Comparison of ENCODE assay signal across 8 cellular contexts in the genomic region with DNA sequence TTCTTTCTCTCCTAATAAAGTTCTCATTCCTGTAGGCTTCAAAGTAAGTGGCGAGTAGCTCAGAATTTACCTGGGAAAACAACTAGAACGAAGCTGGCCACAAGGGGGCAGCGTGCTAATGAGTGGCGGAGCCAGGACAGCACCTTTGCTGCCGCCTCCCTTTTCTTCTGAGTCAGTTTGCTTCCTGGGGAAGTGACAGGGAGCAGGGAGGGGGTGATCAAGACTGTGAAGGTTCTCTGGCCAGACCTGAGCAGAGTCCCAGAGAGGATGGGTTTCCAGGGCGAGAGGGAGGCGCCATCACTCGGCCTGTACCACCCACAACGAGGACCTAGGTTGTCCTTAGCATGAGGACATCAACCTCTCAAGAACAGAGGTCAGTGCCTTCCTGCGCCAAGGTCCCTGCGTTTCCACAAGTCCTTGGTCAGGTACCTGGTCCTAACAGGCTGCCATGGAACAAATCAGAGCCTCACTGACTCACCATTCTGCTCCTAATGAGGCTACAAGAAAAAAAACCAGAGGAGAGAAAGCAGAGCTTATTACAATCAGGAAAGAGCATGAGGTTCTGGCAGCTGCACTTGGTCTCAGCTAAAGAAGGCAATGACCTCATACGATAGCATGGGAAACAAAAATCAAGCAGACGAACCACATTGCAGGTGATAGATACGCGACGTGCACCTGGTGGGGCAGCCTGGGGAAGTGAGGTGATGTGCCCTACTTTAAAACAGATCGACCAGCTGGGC.
A peak's percentile ranks its signal among the peaks of the same experiment; 100 is the strongest.
DNase-seq lines count a peak whose midpoint lies in the region; ATAC-seq, FAIRE-seq and TF ChIP-seq lines count a peak whose summit lies in the region.

No MANE protein-coding gene starts in this region.

- peak overlapping the region; percentile 34 for H3K9ac ChIP-seq in HCT116 (ENCODE audit: low read length)

- no peak for TF ChIP-seq POLR2A in HCT116 (IDR thresholded peaks at IDR 0.05; ENCODE audit: borderline replicate concordance, extremely low read depth, insufficient read depth, insufficient read length)

- no peaks in the 10 kb centered on the region for H4K20me1 ChIP-seq in HCT116 (ENCODE audit: insufficient read depth)

- peak overlapping the region; percentile 86 for H2AFZ ChIP-seq in HCT116 (ENCODE audit: low read depth, low read length, poor library complexity, severe bottlenecking)

- 18% methylated on average over 17 of the region's 17 CpGs for WGBS in right cardiac atrium

- RAD21 ChIA-PET in HCT116 (lab: Charles Lee; ENCODE audit: low non-redundant PET in 1 of 2, low total read pairs in 2 of 2, uncharacterized antibody in 2 of 2, unreplicated experiment in 2 of 2) = interaction anchor here (0.7 to 2.1 kb wide), 7 partner anchors 27 to 161 kb away, joined by 3 to 12 read pairs (median 5); partner anchors contain the start of gene PPP1CB (in 1 of the 2)

- no peaks in the 10 kb centered on the region for H3K79me2 ChIP-seq in HCT116 (ENCODE audit: insufficient read depth, low read length)

- ATAC-seq in HCT116 (peak; percentile 80), right cardiac atrium (peak; percentile 81 to 93)

- H3K27me3 ChIP-seq in HCT116 (ENCODE audit: insufficient read depth, low read length) (no peaks in the 10 kb centered on the region), ascending aorta (no peaks in the 10 kb centered on the region), right cardiac atrium (ENCODE audit: control insufficient read depth, insufficient read depth) (no peaks in the 10 kb centered on the region)

- H3K36me3 ChIP-seq in HCT116 (ENCODE audit: control insufficient read depth in 1 of 2, insufficient read depth in 2 of 2, low read length in 2 of 2) (no peaks in the 10 kb centered on the region), ascending aorta (no peaks in the 10 kb centered on the region)

- H3K4me3 ChIP-seq in HCT116 (replicated peaks in 1 of 2; ENCODE audit: low read depth in 1 of 2, low read length in 2 of 2) = peak overlapping the region in 1 of 2 experiments; percentile 21; a peak in 2 of 4 replicates
- peak overlapping the region; percentile 15 to 18 for H3K4me3 ChIP-seq in ascending aorta
- no peak overlapping the region for H3K4me3 ChIP-seq in right cardiac atrium (ENCODE audit: low read length)

- peak; percentile 96 for TF ChIP-seq RAD21 in HCT116 (IDR thresholded peaks at IDR 0.05; ENCODE audit: low read depth)

- peak overlapping the region; percentile 60 for H3K4me2 ChIP-seq in HCT116 (ENCODE audit: low read length)

- H3K4me1 ChIP-seq in HCT116 (ENCODE audit: control insufficient read depth in 1 of 2, insufficient read depth in 2 of 2, low read length in 2 of 2) (peaks cover 20 to 50% of the 10 kb centered on the region in 2 experiments), ascending aorta (peaks cover 0 to 39% of the 10 kb centered on the region in 2 donors), right cardiac atrium (ENCODE audit: control insufficient read depth, insufficient read depth, low read length) (peaks cover 3% of the 10 kb centered on the region)

- no peaks in the 10 kb centered on the region for H3K9me2 ChIP-seq in HCT116 (ENCODE audit: insufficient read depth)

- FAIRE-seq in D721Med (lab: Jason Lieb, UNC) (no peak), urothelium cell line (lab: Jason Lieb, UNC) (peak; percentile 74)

- H3K27ac ChIP-seq in HCT116 (ENCODE audit: low read depth, low read length) = peak overlapping the region; percentile 6; the same call in 1 of the 2 replicates
- H3K27ac ChIP-seq in ascending aorta = peak overlapping the region; percentile 89 to 93
- H3K27ac ChIP-seq in right cardiac atrium (ENCODE audit: low read length) = peak overlapping the region; percentile 86

- peak; percentile 83 for DNase-seq in D721Med (ENCODE audit: insufficient read length, low spot score)
- DNase-seq in HCT116 (ENCODE audit: low read depth, low spot score) = peak; percentile 88
- DNase-seq in NCI-H2029 (lab: John Stamatoyannopoulos, UW) = peak; percentile 68
- peak; percentile 65 to 84 (median 80) for DNase-seq in T-helper 2 cell
- peak; percentile 76 to 96 for DNase-seq in ascending aorta (ENCODE audit: low spot score in 2 of 2)
- DNase-seq in right cardiac atrium = peak; percentile 87 to 97 (median 92)
- DNase-seq in putamen (ENCODE audit: low spot score) = peak; percentile 75
- peak; percentile 89 for DNase-seq in urothelium cell line (ENCODE audit: low spot score)

- POLR2A ChIA-PET in HCT116 (lab: Charles Lee) = interaction anchor here (0.9 to 2.3 kb wide), 4 partner anchors 10 to 157 kb away, joined by 4 to 11 read pairs (median 7); partner anchors contain the start of gene PPP1CB

- TSS peak; percentile 43 for BruUV-seq in HCT116 (replicated peaks; lab: Mats Ljungman, UMichigan)

- intact Hi-C loops in HCT116 (cut with micrococcal nuclease) = loop anchor here (1.0 to 10.0 kb wide), 2 partner anchors 159 to 300 kb away; partner anchors contain the start of gene WDR43
- intact Hi-C loops in ascending aorta (cut with DNase I) = loop anchor here (1.0 to 5.0 kb wide), 6 partner anchors 10 to 157 kb away; partner anchors contain the start of gene PPP1CB
- intact Hi-C loops in right cardiac atrium (cut with DNase I) = loop anchor here (1.0 to 10.0 kb wide), 5 partner anchors 70 to 163 kb away; partner anchors contain the start of gene PPP1CB (in 2 of the 4)

- H3K9me3 ChIP-seq in HCT116 (ENCODE audit: control insufficient read depth in 1 of 2, insufficient read depth in 1 of 2, low read depth in 1 of 2, low read length in 2 of 2) (no peaks in the 10 kb centered on the region), ascending aorta (no peaks in the 10 kb centered on the region), right cardiac atrium (ENCODE audit: control insufficient read depth, low read length) (no peaks in the 10 kb centered on the region)

- peak; percentile 84 for TF ChIP-seq CTCF in D721Med (IDR thresholded peaks at IDR 0.05; ENCODE audit: insufficient read depth, missing control alignments)
- peak; percentile 79 to 95 (median 86) for TF ChIP-seq CTCF in HCT116 (IDR thresholded peaks at IDR 0.05 in 2 of 3, conservative IDR thresholded peaks at IDR 0.05 in 1 of 3; ENCODE audit: borderline replicate concordance in 1 of 3, insufficient read depth in 1 of 3, low read depth in 2 of 3, low read length in 2 of 3)
- TF ChIP-seq CTCF in ascending aorta (IDR thresholded peaks at IDR 0.05) = peak; percentile 77 to 89 (median 86)

- CTCF ChIA-PET in HCT116 (lab: Charles Lee) = interaction anchor here (0.6 to 3.8 kb wide), 24 partner anchors 8 to 226 kb away, joined by 3 to 33 read pairs (median 5); partner anchors contain the start of gene PPP1CB

TF ChIP-seq in HCT116, 20 proteins besides CTCF, POLR2A, EP300 and RAD21:
- TF ChIP-seq, protein P1, sequence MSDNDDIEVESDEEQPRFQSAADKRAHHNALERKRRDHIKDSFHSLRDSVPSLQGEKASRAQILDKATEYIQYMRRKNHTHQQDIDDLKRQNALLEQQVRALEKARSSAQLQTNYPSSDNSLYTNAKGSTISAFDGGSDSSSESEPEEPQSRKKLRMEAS (IDR thresholded peaks at IDR 0.05) = 0 out of 2 replicates have a peak, but pooled peaks have one; percentile 36
- TF ChIP-seq ZNF274 (IDR thresholded peaks at IDR 0.05; ENCODE audit: low read depth, low read length) (no peak), TCF7L2 (IDR thresholded peaks at IDR 0.05; ENCODE audit: borderline replicate concordance, extremely low read depth, insufficient read depth, insufficient read length) (peak; percentile 40), YY1 (IDR thresholded peaks at IDR 0.05; ENCODE audit: extremely low read depth, insufficient replicate concordance, low read depth, low read length) (peak; percentile 31), FOSL1 (IDR thresholded peaks at IDR 0.05; ENCODE audit: low read depth) (peak; percentile 17; the same call in 1 of the 2 replicates), POLR2AphosphoS5 (IDR thresholded peaks at IDR 0.05; ENCODE audit: low read depth, low read length) (peak; percentile 60), ELF1 (IDR thresholded peaks at IDR 0.05; ENCODE audit: borderline replicate concordance, low read depth) (no peak)
- TF ChIP-seq, protein P2, sequence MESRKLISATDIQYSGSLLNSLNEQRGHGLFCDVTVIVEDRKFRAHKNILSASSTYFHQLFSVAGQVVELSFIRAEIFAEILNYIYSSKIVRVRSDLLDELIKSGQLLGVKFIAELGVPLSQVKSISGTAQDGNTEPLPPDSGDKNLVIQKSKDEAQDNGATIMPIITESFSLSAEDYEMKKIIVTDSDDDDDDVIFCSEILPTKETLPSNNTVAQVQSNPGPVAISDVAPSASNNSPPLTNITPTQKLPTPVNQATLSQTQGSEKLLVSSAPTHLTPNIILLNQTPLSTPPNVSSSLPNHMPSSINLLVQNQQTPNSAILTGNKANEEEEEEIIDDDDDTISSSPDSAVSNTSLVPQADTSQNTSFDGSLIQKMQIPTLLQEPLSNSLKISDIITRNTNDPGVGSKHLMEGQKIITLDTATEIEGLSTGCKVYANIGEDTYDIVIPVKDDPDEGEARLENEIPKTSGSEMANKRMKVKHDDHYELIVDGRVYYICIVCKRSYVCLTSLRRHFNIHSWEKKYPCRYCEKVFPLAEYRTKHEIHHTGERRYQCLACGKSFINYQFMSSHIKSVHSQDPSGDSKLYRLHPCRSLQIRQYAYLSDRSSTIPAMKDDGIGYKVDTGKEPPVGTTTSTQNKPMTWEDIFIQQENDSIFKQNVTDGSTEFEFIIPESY (IDR thresholded peaks at IDR 0.05; ENCODE audit: extremely low read depth, insufficient replicate concordance, low read length) = peak; percentile 13
TF ChIP-seq in HCT116: peak in this region for 6.

Comparison
In these comparisons a context has a peak if more than half of its experiments do, and no peak if none do; other contexts are left out.
1. H3K27ac ChIP-seq: peak in every context shown above with its lines; median percentile 91 in ascending aorta; 86 in right cardiac atrium; 6 in HCT116.